ENCODE assay signal across 11 cellular contexts in the genomic region with DNA sequence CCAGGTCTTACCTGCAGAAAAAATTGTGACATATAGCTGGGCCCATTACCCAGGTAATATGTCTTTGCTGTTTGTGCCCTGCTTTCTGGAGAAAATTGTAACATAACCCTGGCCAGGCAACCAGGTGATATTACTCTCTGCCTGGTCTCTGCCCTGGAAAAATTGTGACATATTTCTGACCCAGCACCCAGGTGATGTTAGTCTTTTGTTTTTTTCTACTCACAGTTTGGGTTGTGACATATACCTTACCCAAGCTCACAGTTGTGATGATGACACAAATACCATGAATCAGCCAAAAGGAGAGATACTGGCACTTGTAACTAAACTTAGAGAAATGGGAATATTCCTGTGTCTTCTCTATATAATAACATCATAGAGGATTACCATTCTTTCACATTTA. TPM values are rescaled to one million over a fixed set of nuclear protein-coding genes. Genes with fewer than 3 reads are reported as not detected.
"Had no signal": no experiment of that assay in that cellular context is flagged by ENCODE, and none has a peak within 500 bp of the region (broad histone marks: within the 10 kb centered on the region; RNA-seq: fewer than 3 reads in every experiment).

No MANE protein-coding gene starts in this region.

- H3K9me3 ChIP-seq: HAP-1 had no signal

- FAIRE-seq: H1, H54 had no signal

- H3K4me1 ChIP-seq: HAP-1 had no signal

- H3K4me2 ChIP-seq: GM23338 had no signal

- ATAC-seq: GM23338, HCT116 had no signal

- H3K36me3 ChIP-seq: HAP-1 had no signal

- H3K27ac ChIP-seq: GM23248 had no signal

- DNase-seq: GM23248, GOT3, H7, H9, HCEC 1CT, HFFc6 had no signal

- H3K9ac ChIP-seq: GM23248 had no signal

- H3K4me3 ChIP-seq: GM23248, GM23338, HAP-1 had no signal

- H2AFZ ChIP-seq: GM23248, GM23338 had no signal

RNA-seq across cellular contexts. Expression of a gene that starts 6.5 kb away (rescaled TPM):
- total RNA-seq: H1, H7 had no signal
- polyA plus RNA-seq: H1 had no signal
